In genomic region chr10:71748671-71749191, GRCh38 we compare ENCODE assay signal across 8 cellular contexts. TPM values are rescaled to one million over a fixed set of nuclear protein-coding genes. Genes with fewer than 3 reads are reported as not detected.
DNase-seq lines count a peak whose midpoint lies in the region; ATAC-seq and TF ChIP-seq lines count a peak whose summit lies in the region.

No MANE protein-coding gene starts in this region.

- H3K27ac Mint-ChIP-seq in CD4-positive, alpha-beta memory T cell: peak overlapping the region; percentile 92 to 99 (median 98)
- H3K27ac Mint-ChIP-seq in brain: peak overlapping the region in 3 of 5 experiments; percentile 27 to 61 (median 50)
- peak overlapping the region; percentile 96 for H3K27ac Mint-ChIP-seq in natural killer cell

- H3K36me3 ChIP-seq in CD4-positive, alpha-beta memory T cell (ENCODE audit: insufficient read depth, low read length): peaks cover 24% of the 10 kb centered on the region
- H3K36me3 ChIP-seq in tibial nerve: peaks cover 0 to 43% (median 10%) of the 10 kb centered on the region in 3 donors

- H3K27me3 Mint-ChIP-seq in CD4-positive, alpha-beta memory T cell: no peaks in the 10 kb centered on the region
- H3K27me3 Mint-ChIP-seq in brain: peaks cover 6% of the 10 kb centered on the region
- H3K27me3 Mint-ChIP-seq in natural killer cell (ENCODE audit: low read depth in 2 of 2): no peaks in the 10 kb centered on the region

- CTCF ChIA-PET in CD4-positive, alpha-beta memory T cell (lab: Charles Lee; ENCODE audit: partially characterized antibody): interaction anchor here (0.5 to 10.0 kb wide), 14 partner anchors 9 to 60 kb away, joined by 3 to 64 read pairs (median 13); partner anchors contain the start of gene VSIR

- TF ChIP-seq POLR2A in tibial nerve (IDR thresholded peaks at IDR 0.05): peak in 1 of 2 donors; percentile 44

- TF ChIP-seq CTCF in brain (conservative IDR thresholded peaks at IDR 0.05): no peak
- no peak for TF ChIP-seq CTCF in natural killer cell (IDR thresholded peaks at IDR 0.05)
- TF ChIP-seq CTCF in tibial nerve (IDR thresholded peaks at IDR 0.05): peak in 2 of 5 experiments; percentile 30 to 43

- peaks cover 30 to 49% of the 10 kb centered on the region in 2 donors for H3K36me3 Mint-ChIP-seq in CD4-positive, alpha-beta memory T cell
- H3K36me3 Mint-ChIP-seq in brain (no peaks in the 10 kb centered on the region), natural killer cell (no peaks in the 10 kb centered on the region)

- H3K9me3 Mint-ChIP-seq in CD4-positive, alpha-beta memory T cell: no peaks in the 10 kb centered on the region
- peaks cover 0 to 3% (median 0%) of the 10 kb centered on the region in 5 experiments for H3K9me3 Mint-ChIP-seq in brain
- no peaks in the 10 kb centered on the region for H3K9me3 Mint-ChIP-seq in natural killer cell

- peak; percentile 86 to 90 (median 87) for DNase-seq in CD4-positive, alpha-beta memory T cell
- peak; percentile 74 for DNase-seq in T-helper 22 cell (ENCODE audit: low read depth)
- peak; percentile 52 for DNase-seq in natural killer cell
- peak; percentile 49 to 65 for DNase-seq in tibial nerve (ENCODE audit: low spot score in 2 of 2)
- no peak for DNase-seq in NCI-H226

- H3K4me1 ChIP-seq in CD4-positive, alpha-beta memory T cell (ENCODE audit: insufficient read depth, low read length): peaks cover 100% of the 10 kb centered on the region
- H3K4me1 ChIP-seq in tibial nerve: peaks cover 0 to 85% (median 58%) of the 10 kb centered on the region in 4 donors

- ATAC-seq in HG02623 (IDR thresholded peaks at IDR 0.05; ENCODE audit: unreplicated experiment) (peak; percentile 48), natural killer cell (peak; percentile 75 to 88 (median 80)), HG03135 (IDR thresholded peaks at IDR 0.05; ENCODE audit: unreplicated experiment) (no peak)

- WGBS in tibial nerve, 2 donors: 17 to 21% methylated on average over 15 of the region's 15 CpGs

- no peaks in the 10 kb centered on the region for H3K27me3 ChIP-seq in CD4-positive, alpha-beta memory T cell (ENCODE audit: insufficient read depth, low read length)
- H3K27me3 ChIP-seq in tibial nerve: no peaks in the 10 kb centered on the region

- intact Hi-C loops in CD4-positive, alpha-beta memory T cell (cut with micrococcal nuclease): loop anchor here (1.0 to 10.0 kb wide), 6 partner anchors 9 to 336 kb away; partner anchors contain the start of genes SPOCK2 and VSIR
- intact Hi-C loops in natural killer cell (cut with micrococcal nuclease): loop anchor here (2.0 kb wide), 2 partner anchors 20 to 22 kb away; no protein-coding TSS in a partner anchor

- peaks cover 74 to 98% (median 92%) of the 10 kb centered on the region in 4 donors for H3K4me1 Mint-ChIP-seq in CD4-positive, alpha-beta memory T cell
- H3K4me1 Mint-ChIP-seq in brain (peaks cover 39% of the 10 kb centered on the region), natural killer cell (peaks cover 87 to 95% of the 10 kb centered on the region in 2 donors)

- peak in 1 of 2 donors; percentile 87 for TF ChIP-seq EP300 in tibial nerve (IDR thresholded peaks at IDR 0.05)

- peak overlapping the region in 1 of 2 donors; percentile 39 for H3K4me3 ChIP-seq in CD4-positive, alpha-beta memory T cell (ENCODE audit: low read length in 2 of 2)
- H3K4me3 ChIP-seq in tibial nerve: no peak overlapping the region

- H3K9me3 ChIP-seq in CD4-positive, alpha-beta memory T cell (ENCODE audit: control insufficient read depth in 1 of 2, low read length in 2 of 2): no peaks in the 10 kb centered on the region
- H3K9me3 ChIP-seq in tibial nerve: no peaks in the 10 kb centered on the region

- H3K27ac ChIP-seq in CD4-positive, alpha-beta memory T cell (ENCODE audit: low read depth, low read length): peak overlapping the region; percentile 58
- peak overlapping the region; percentile 41 to 88 (median 83) for H3K27ac ChIP-seq in tibial nerve

- peak overlapping the region; percentile 76 to 89 (median 84) for H3K4me3 Mint-ChIP-seq in CD4-positive, alpha-beta memory T cell
- H3K4me3 Mint-ChIP-seq in brain: no peak overlapping the region
- H3K4me3 Mint-ChIP-seq in natural killer cell: peak overlapping the region; percentile 84

- POLR2A ChIA-PET in CD4-positive, alpha-beta memory T cell (lab: Charles Lee; ENCODE audit: partially characterized antibody): interaction anchor here (0.7 to 26.4 kb wide), 9 partner anchors 9 to 430 kb away, joined by 3 to 1191 read pairs (median 24); partner anchors contain the start of genes C10orf105, PSAP, SLC29A3 and VSIR

RNA-seq across cellular contexts. Expression of gene VSIR, which starts 24.6 kb away (rescaled TPM):
- 10 to 100 TPM; 97.8 to 98.4 TPM for total RNA-seq in CD4-positive, alpha-beta memory T cell
- 100 to 1,000 TPM; 350 to 372 TPM for polyA plus RNA-seq in CD4-positive, alpha-beta memory T cell
- 36.9 TPM for polyA plus RNA-seq in brain (ENCODE audit: insufficient read depth, low read depth, low replicate concordance)
- total RNA-seq in natural killer cell (100 to 1,000 TPM; 134 to 193 (median 178) TPM), tibial nerve (100 to 1,000 TPM; 133 to 227 (median 151) TPM)

RNA-seq across cellular contexts. Expression of gene C10orf105, which starts 29.2 kb away (rescaled TPM):
- total RNA-seq in CD4-positive, alpha-beta memory T cell: under 1 TPM; 0.11 to 0.12 TPM
- polyA plus RNA-seq in CD4-positive, alpha-beta memory T cell: under 1 TPM; 0.07 TPM
- 3.3 TPM for polyA plus RNA-seq in brain (ENCODE audit: insufficient read depth, low read depth, low replicate concordance)
- under 1 TPM; 0.14 to 0.52 (median 0.40) TPM for total RNA-seq in natural killer cell
- total RNA-seq in tibial nerve: under 1 TPM; 0.20 to 0.42 (median 0.26) TPM

Comparison
In these comparisons a context has a peak if more than half of its experiments do, and no peak if none do; other contexts are left out.
1. H3K4me3 Mint-ChIP-seq: peak in CD4-positive, alpha-beta memory T cell (8 of 8) and natural killer cell (single experiment); none in brain (0 of 5).
2. Peak in every context shown above with its lines, with median percentiles within 50 percentile points of each other: H3K27ac Mint-ChIP-seq.